Comparison of ENCODE assay signal across 8 cellular contexts in genomic region chr4:51895158-51895557, GRCh38.
DNase-seq lines count a peak whose midpoint lies in the region; ATAC-seq and TF ChIP-seq lines count a peak whose summit lies in the region.

No MANE protein-coding gene starts in this region.

- peaks cover 6% of the 10 kb centered on the region for H3F3A ChIP-seq in MM.1S (ENCODE audit: insufficient read depth, low read length)

- H3K4me2 ChIP-seq in MM.1S (ENCODE audit: low read depth, low read length), result no peak overlapping the region

- peaks cover 22% of the 10 kb centered on the region for H3K36me3 ChIP-seq in effector memory CD4-positive, alpha-beta T cell (ENCODE audit: control insufficient read depth, insufficient read depth, low read length)
- H3K36me3 ChIP-seq in MM.1S (replicated peaks; ENCODE audit: insufficient read depth, low read length), result no peaks in the 10 kb centered on the region

- no peak overlapping the region for H3K27ac ChIP-seq in effector memory CD4-positive, alpha-beta T cell (ENCODE audit: insufficient read depth, low read length, poor library complexity, severe bottlenecking)
- H3K27ac ChIP-seq in MM.1S (ENCODE audit: low read length), result no peak overlapping the region

- H3K9me2 ChIP-seq in MM.1S (replicated peaks; ENCODE audit: insufficient read depth, low read length), result no peaks in the 10 kb centered on the region

- ATAC-seq in GM18502 (IDR thresholded peaks at IDR 0.05; ENCODE audit: poor library complexity, unreplicated experiment), result peak; percentile 36
- ATAC-seq in GM19468 (IDR thresholded peaks at IDR 0.05; ENCODE audit: extremely low read depth, unreplicated experiment), result peak; percentile 36
- ATAC-seq in HG03135 (IDR thresholded peaks at IDR 0.05; ENCODE audit: unreplicated experiment), result peak; percentile 58

- H4K20me1 ChIP-seq in MM.1S (ENCODE audit: insufficient read depth, low read length), result no peaks in the 10 kb centered on the region

- TF ChIP-seq CTCF in foreskin fibroblast (IDR thresholded peaks at IDR 0.05; ENCODE audit: low read depth, low read length) (no peak), MM.1S (IDR thresholded peaks at IDR 0.05; ENCODE audit: low read length) (no peak)

- no peaks in the 10 kb centered on the region for H3K27me3 ChIP-seq in effector memory CD4-positive, alpha-beta T cell (replicated peaks; ENCODE audit: control insufficient read depth, insufficient read depth, low read length, poor library complexity, severe bottlenecking)
- H3K27me3 ChIP-seq in MM.1S (replicated peaks; ENCODE audit: insufficient read depth, low read length), result no peaks in the 10 kb centered on the region

- H3K9ac ChIP-seq in MM.1S (ENCODE audit: low read length), result no peak overlapping the region

- no peaks in the 10 kb centered on the region for H3K79me2 ChIP-seq in MM.1S (ENCODE audit: low read length)

- H3K4me1 ChIP-seq in effector memory CD4-positive, alpha-beta T cell (ENCODE audit: control insufficient read depth, insufficient read depth, low read length, poor library complexity, severe bottlenecking), result no peaks in the 10 kb centered on the region
- H3K4me1 ChIP-seq in MM.1S (ENCODE audit: low read length), result peaks cover 18% of the 10 kb centered on the region

- no peaks in the 10 kb centered on the region for H3K9me3 ChIP-seq in effector memory CD4-positive, alpha-beta T cell (ENCODE audit: control insufficient read depth, low read length)
- H3K9me3 ChIP-seq in MM.1S (replicated peaks; ENCODE audit: insufficient read depth, low read length), result no peaks in the 10 kb centered on the region

- DNase-seq in foreskin fibroblast (peak; percentile 6 to 41), NCI-H526 treated with DMSO at 0.1 percent for 48 hours (lab: John Stamatoyannopoulos, UW) (no peak), MM.1S (no peak), head of caudate nucleus (no peak)
- no peak for DNase-seq in effector memory CD4-positive, alpha-beta T cell

- no peak overlapping the region for H3K4me3 ChIP-seq in foreskin fibroblast (ENCODE audit: low read depth in 1 of 2, low read length in 2 of 2)
- no peak overlapping the region for H3K4me3 ChIP-seq in effector memory CD4-positive, alpha-beta T cell (ENCODE audit: insufficient read depth, low read depth, low read length, poor library complexity, severe bottlenecking)
- no peak overlapping the region for H3K4me3 ChIP-seq in MM.1S (ENCODE audit: low read length)

- H2AFZ ChIP-seq in MM.1S (ENCODE audit: low read length), result no peak overlapping the region

- intact Hi-C loops in head of caudate nucleus (cut with DNase I), result loop anchor here (5.0 kb wide), 1 partner anchor 127 kb away; the partner anchor contains the start of gene LRRC66

Comparison
In these comparisons a context has a peak if more than half of its experiments do, and no peak if none do; other contexts are left out.
1. DNase-seq: peak in foreskin fibroblast (2 of 2); none in NCI-H526 treated with DMSO at 0.1 percent for 48 hours (single experiment), effector memory CD4-positive, alpha-beta T cell (0 of 3), MM.1S (single experiment) and head of caudate nucleus (0 of 42).
2. Peak in every context shown above with its lines, with median percentiles within 50 percentile points of each other: ATAC-seq.